In the genomic region with DNA sequence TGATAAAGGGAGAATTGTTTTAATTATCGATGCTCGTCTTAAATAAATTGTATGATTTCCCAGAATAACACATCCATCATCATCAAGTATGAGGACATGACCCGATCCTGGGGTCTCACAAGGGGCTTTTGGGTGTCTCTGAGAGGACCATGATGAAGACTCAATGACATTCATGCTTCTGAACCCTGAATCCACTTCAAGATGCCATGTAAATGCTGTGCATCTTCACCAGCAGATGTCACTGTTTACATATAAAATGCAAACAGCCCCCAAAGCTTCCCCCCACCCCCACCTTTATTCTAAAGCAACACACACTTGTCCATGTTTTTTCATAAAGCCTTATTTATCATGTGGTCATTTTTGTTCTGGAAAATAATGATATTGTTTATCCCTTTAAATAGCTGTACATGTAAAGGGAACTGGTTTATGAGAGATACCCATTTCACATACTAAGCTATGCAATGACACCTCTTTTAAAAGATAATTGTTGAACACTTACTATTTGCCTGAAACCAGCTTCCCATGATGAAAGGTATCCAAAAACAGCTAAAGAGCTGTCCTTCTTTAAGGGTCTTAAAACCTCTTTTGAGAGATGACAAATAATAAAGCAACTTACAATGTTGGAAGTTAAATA, we compare ENCODE assay signal across 8 cellular contexts.
DNase-seq lines count a peak whose midpoint lies in the region; ATAC-seq, FAIRE-seq and TF ChIP-seq lines count a peak whose summit lies in the region.

No MANE protein-coding gene starts in this region.

- CTCF ChIA-PET in HEK293T (lab: Yijun Ruan, JAX): interaction anchor here (0.6 to 0.9 kb wide), 6 partner anchors 201 to 1302 kb away, joined by 3 to 12 read pairs (median 6); no protein-coding TSS in a partner anchor

- H3K4me1 ChIP-seq in adrenal gland (replicated peaks in 1 of 2): no peaks in the 10 kb centered on the region

- H3K9me3 ChIP-seq in adrenal gland (replicated peaks in 1 of 3): no peaks in the 10 kb centered on the region

- peak; percentile 30 to 75 (median 66) for TF ChIP-seq CTCF in adrenal gland (IDR thresholded peaks at IDR 0.05)

- H3K36me3 ChIP-seq in adrenal gland (replicated peaks in 1 of 2): no peaks in the 10 kb centered on the region

- WGBS in adrenal gland, 4 donors: 39 to 50% (median 46%) methylated on average over 3 of the region's 3 CpGs

- POLR2A ChIA-PET in HEK293T (lab: Yijun Ruan, JAX): no interaction called here

- no peak overlapping the region for H3K4me3 ChIP-seq in adrenal gland

- DNase-seq in COR-L47 (lab: John Stamatoyannopoulos, UW) (peak; percentile 51), HEK293T (ENCODE audit: extremely low spot score) (peak; percentile 8), adrenal gland (peak in 3 of 7 donors; percentile 8 to 25 (median 16)), occipital lobe (lab: John Stamatoyannopoulos, UW) (no peak)

- H3K27ac ChIP-seq in adrenal gland: no peak overlapping the region

- no peaks in the 10 kb centered on the region for H3K27me3 ChIP-seq in adrenal gland

- ATAC-seq in HG03135 (IDR thresholded peaks at IDR 0.05; ENCODE audit: unreplicated experiment) (no peak), GM21528 (IDR thresholded peaks at IDR 0.05; ENCODE audit: low FRiP score, unreplicated experiment) (no peak), HG03354 (IDR thresholded peaks at IDR 0.05; ENCODE audit: poor library complexity, severe bottlenecking, unreplicated experiment) (no peak)

- no peak for TF ChIP-seq POLR2A in adrenal gland (IDR thresholded peaks at IDR 0.05)

- peak; percentile 86 for FAIRE-seq in islet of Langerhans (lab: Jason Lieb, UNC)

- intact Hi-C loops in adrenal gland (cut with DNase I): loop anchor here in 1 of 2 donors (5.0 to 10.0 kb wide), 2 partner anchors 204 to 1356 kb away; a partner anchor contains a TSS

TF ChIP-seq in HEK293T, 16 proteins besides CTCF, POLR2A, EP300 and RAD21:
- no peak for TF ChIP-seq ZNF384 (IDR thresholded peaks at IDR 0.05)
- no peak for TF ChIP-seq L3MBTL2 (conservative IDR thresholded peaks at IDR 0.05)
- no peak for TF ChIP-seq CTBP1 (IDR thresholded peaks at IDR 0.05; ENCODE audit: borderline replicate concordance)
- TF ChIP-seq FOXM1 (IDR thresholded peaks at IDR 0.05; ENCODE audit: borderline replicate concordance): no peak
- TF ChIP-seq LEF1 (IDR thresholded peaks at IDR 0.05; ENCODE audit: borderline replicate concordance): no peak
- no peak for TF ChIP-seq SUZ12 (IDR thresholded peaks at IDR 0.05)
- TF ChIP-seq TARDBP (IDR thresholded peaks at IDR 0.05): no peak
- TF ChIP-seq HDGF (IDR thresholded peaks at IDR 0.05; ENCODE audit: borderline replicate concordance): no peak
- no peak for TF ChIP-seq SP1 (IDR thresholded peaks at IDR 0.05)
